ENCODE assay signal across 19 cellular contexts in the genomic region with DNA sequence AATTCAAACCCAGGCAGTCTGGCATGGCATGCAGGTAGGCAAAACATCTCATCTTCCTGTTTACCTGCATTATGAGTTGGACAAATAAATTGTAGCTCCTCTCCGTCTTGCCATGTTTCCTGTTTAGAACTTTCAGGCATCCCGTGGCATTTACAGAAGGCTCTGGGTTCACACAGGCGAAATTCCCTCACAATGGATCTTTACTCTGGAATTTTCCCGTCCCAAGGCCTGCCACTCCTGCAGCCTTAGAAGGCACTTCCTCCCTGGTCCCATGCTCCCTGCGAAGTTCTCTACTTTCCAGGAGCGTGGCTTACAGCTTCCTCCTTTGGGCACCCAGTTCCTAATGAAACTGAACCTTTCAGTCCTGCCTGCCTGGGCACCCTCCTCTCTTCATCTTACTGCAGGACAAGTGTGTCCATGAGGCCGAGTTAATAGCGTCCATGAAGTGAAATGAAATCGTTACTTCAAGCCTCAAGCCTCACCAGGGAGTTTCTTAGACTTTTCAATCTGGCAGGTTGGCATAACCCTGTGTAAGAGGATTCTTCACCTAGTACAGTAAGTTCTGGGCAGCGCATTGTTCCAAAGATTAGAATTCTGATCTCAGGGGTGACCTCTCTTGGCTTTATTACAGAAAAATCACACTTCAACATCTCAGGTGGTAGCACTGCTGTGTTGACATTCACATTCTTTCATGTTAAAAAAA. TPM values are rescaled to one million over a fixed set of nuclear protein-coding genes. Genes with fewer than 3 reads are reported as not detected.
DNase-seq lines count a peak whose midpoint lies in the region; ATAC-seq, FAIRE-seq and TF ChIP-seq lines count a peak whose summit lies in the region.
"Had no signal": no experiment of that assay in that cellular context is flagged by ENCODE, and none has a peak within 500 bp of the region (broad histone marks: within the 10 kb centered on the region; RNA-seq: fewer than 3 reads in every experiment).

No MANE protein-coding gene starts in this region.

- no peak overlapping the region for H2AFZ ChIP-seq in GM12878 (ENCODE audit: control insufficient read depth, low read depth, low read length)

- H3K4me1 Mint-ChIP-seq in natural killer cell treated with Interleukin-12 subunit alpha and Interleukin-12 subunit beta and Interleukin-15 and Interleukin-18, amount 100 ng/mL, for 72 hours (ENCODE audit: low read depth in 2 of 2) = peaks cover 7 to 11% of the 10 kb centered on the region in 2 donors

- DNase-seq in MV-4-11 (lab: John Stamatoyannopoulos, UW) (peak; percentile 7), GM12878 (ENCODE audit: low read depth, low spot score) (no peak), lower lobe of right lung (no peak), spleen (no peak), NCI-H2081 (lab: John Stamatoyannopoulos, UW) (no peak), NCI-H446 treated with DMSO at 0.1 percent for 48 hours (lab: John Stamatoyannopoulos, UW) (no peak)
- DNase-seq in natural killer cell treated with Interleukin-12 subunit alpha and Interleukin-12 subunit beta and Interleukin-15 and Interleukin-18, amount 100 ng/mL, for 72 hours (ENCODE audit: low spot score) = no peak
- DNase-seq: activated naive CD4-positive, alpha-beta T cell treated with anti-CD3 and anti-CD28 coated beads, Interleukin-2, amount 50 U/mL, for 16 hours; activated T-cell treated with anti-CD3 and anti-CD28 coated beads, Interleukin-2, amount 50 U/mL, for 24 hours; DMS79; NCI-H1436 treated with DMSO at 0.1 percent for 48 hours; NCI-H226; ovary had no signal

- no peak; the same call in 1 of the 3 replicates for ATAC-seq in GM12878
- ATAC-seq in lower lobe of right lung = peak; percentile 78 to 84
- ATAC-seq in activated CD4-positive, CD25-positive, alpha-beta regulatory T cell treated with anti-CD3 and anti-CD28 coated beads, Interleukin-2, amount 50 U/mL, for 24 hours = no peak
- no peak for ATAC-seq in natural killer cell treated with Interleukin-12 subunit alpha and Interleukin-12 subunit beta and Interleukin-15 and Interleukin-18, amount 100 ng/mL, for 72 hours
- ATAC-seq: SK-N-SH treated with all-trans-retinoic acid at 6 μM for 48 hours; stimulated activated effector memory CD8-positive, alpha-beta T cell treated with anti-CD3 and anti-CD28 coated beads, Interleukin-12 subunit alpha, Interleukin-12 subunit beta, amount 100 ng/mL, for 72 hours had no signal

- TF ChIP-seq POLR2A in GM12878 (IDR thresholded peaks at IDR 0.05; ENCODE audit: low read depth, low read length) (no peak), spleen (IDR thresholded peaks at IDR 0.05) (no peak)

- no peak overlapping the region for H3K4me3 Mint-ChIP-seq in natural killer cell treated with Interleukin-12 subunit alpha and Interleukin-12 subunit beta and Interleukin-15 and Interleukin-18, amount 100 ng/mL, for 72 hours
- H3K4me3 Mint-ChIP-seq: activated T-cell treated with anti-CD3 and anti-CD28 coated beads, Interleukin-2, amount 50 U/mL, for 24 hours; dendritic cell treated with granulocyte-macrophage colony-stimulating factor and Interleukin-4, amounts not matched to agents 40 ng/mL and 50 ng/mL, for 4 days; stimulated activated effector memory CD8-positive, alpha-beta T cell treated with anti-CD3 and anti-CD28 coated beads, Interleukin-12 subunit alpha, Interleukin-12 subunit beta, amount 100 ng/mL, for 72 hours had no signal

- CTCF ChIA-PET in GM12878 (lab: Yijun Ruan, JAX) = interaction anchor here (1.7 kb wide), 1 partner anchor 157 kb away, joined by 5 read pairs; no protein-coding TSS in a partner anchor

- no TSS peak for BruUV-seq in GM12878 (replicated peaks; lab: Mats Ljungman, UMichigan)

- TF ChIP-seq EP300 in GM12878 (IDR thresholded peaks at IDR 0.05; ENCODE audit: borderline replicate concordance in 1 of 2, control insufficient read depth in 1 of 2, low read depth in 2 of 2, low read length in 2 of 2) = no peak

- H4K20me1 ChIP-seq in GM12878 (ENCODE audit: control insufficient read depth, insufficient read depth) = no peaks in the 10 kb centered on the region
- H4K20me1 ChIP-seq: BLaER1 had no signal

- H3K4me3 ChIP-seq in GM12878 = no peak overlapping the region
- H3K4me3 ChIP-seq in lower lobe of right lung = no peak overlapping the region
- no peak overlapping the region for H3K4me3 ChIP-seq in spleen
- H3K4me3 ChIP-seq: BLaER1, ovary had no signal

- peaks cover 8 to 20% of the 10 kb centered on the region in 2 donors for H3K27me3 Mint-ChIP-seq in natural killer cell treated with Interleukin-12 subunit alpha and Interleukin-12 subunit beta and Interleukin-15 and Interleukin-18, amount 100 ng/mL, for 72 hours
- H3K27me3 Mint-ChIP-seq: activated T-cell treated with anti-CD3 and anti-CD28 coated beads, Interleukin-2, amount 50 U/mL, for 24 hours had no signal

- H3K9ac ChIP-seq in GM12878 (ENCODE audit: control insufficient read depth, insufficient read depth, low read length) = no peak overlapping the region
- H3K9ac ChIP-seq: BLaER1 had no signal

- no peaks in the 10 kb centered on the region for H3K4me1 ChIP-seq in GM12878 (ENCODE audit: control insufficient read depth, insufficient read depth, low read length)
- peaks cover 16% of the 10 kb centered on the region for H3K4me1 ChIP-seq in lower lobe of right lung
- peaks cover 0 to 12% (median 0%) of the 10 kb centered on the region in 6 donors for H3K4me1 ChIP-seq in spleen
- H3K4me1 ChIP-seq: BLaER1 had no signal

- RAD21 ChIA-PET in GM12878 (lab: Charles Lee; ENCODE audit: unreplicated experiment) = interaction anchor here (0.6 to 1.2 kb wide), 3 partner anchors 9 to 37 kb away, joined by 3 read pairs; partner anchors contain the start of gene AHCYL1

- no peaks in the 10 kb centered on the region for H3K36me3 Mint-ChIP-seq in natural killer cell treated with Interleukin-12 subunit alpha and Interleukin-12 subunit beta and Interleukin-15 and Interleukin-18, amount 100 ng/mL, for 72 hours
- H3K36me3 Mint-ChIP-seq: stimulated activated effector memory CD8-positive, alpha-beta T cell treated with anti-CD3 and anti-CD28 coated beads, Interleukin-12 subunit alpha, Interleukin-12 subunit beta, amount 100 ng/mL, for 72 hours had no signal

- H3K9me3 Mint-ChIP-seq in natural killer cell treated with Interleukin-12 subunit alpha and Interleukin-12 subunit beta and Interleukin-15 and Interleukin-18, amount 100 ng/mL, for 72 hours = no peaks in the 10 kb centered on the region
- H3K9me3 Mint-ChIP-seq: activated T-cell treated with anti-CD3 and anti-CD28 coated beads, Interleukin-2, amount 50 U/mL, for 24 hours; dendritic cell treated with granulocyte-macrophage colony-stimulating factor and Interleukin-4, amounts not matched to agents 40 ng/mL and 50 ng/mL, for 4 days; stimulated activated effector memory CD8-positive, alpha-beta T cell treated with anti-CD3 and anti-CD28 coated beads, Interleukin-12 subunit alpha, Interleukin-12 subunit beta, amount 100 ng/mL, for 72 hours had no signal

- intact Hi-C loops in GM12878 (cut with micrococcal nuclease; ENCODE audit: unreplicated experiment) (no loop called here), lower lobe of right lung (cut with DNase I) (no loop called here), spleen (cut with DNase I; ENCODE audit: low total_unique reads) (no loop called here)

- POLR2A ChIA-PET in GM12878 (lab: Charles Lee) = interaction anchor here (0.7 kb wide), 1 partner anchor 310 kb away, joined by 5 read pairs; no protein-coding TSS in a partner anchor

- H3K79me2 ChIP-seq in GM12878 (ENCODE audit: control insufficient read depth, insufficient read depth, low read length) = no peaks in the 10 kb centered on the region

- in situ Hi-C loops in GM12878 (cut with MboI) = no loop called here

- H3K27me3 ChIP-seq in GM12878 (replicated peaks in 1 of 2; ENCODE audit: control insufficient read depth in 2 of 2, insufficient read depth in 2 of 2, low read length in 1 of 2) (no peaks in the 10 kb centered on the region; a peak in 1 of 4 replicates), lower lobe of right lung (ENCODE audit: low read depth) (no peaks in the 10 kb centered on the region), spleen (replicated peaks in 1 of 7) (no peaks in the 10 kb centered on the region)
- H3K27me3 ChIP-seq: BLaER1, ovary had no signal

- no peak overlapping the region for H3K27ac Mint-ChIP-seq in natural killer cell treated with Interleukin-12 subunit alpha and Interleukin-12 subunit beta and Interleukin-15 and Interleukin-18, amount 100 ng/mL, for 72 hours
- H3K27ac Mint-ChIP-seq: activated T-cell treated with anti-CD3 and anti-CD28 coated beads, Interleukin-2, amount 50 U/mL, for 24 hours; dendritic cell treated with granulocyte-macrophage colony-stimulating factor and Interleukin-4, amounts not matched to agents 40 ng/mL and 50 ng/mL, for 4 days; stimulated activated effector memory CD8-positive, alpha-beta T cell treated with anti-CD3 and anti-CD28 coated beads, Interleukin-12 subunit alpha, Interleukin-12 subunit beta, amount 100 ng/mL, for 72 hours had no signal

- SMC1A ChIA-PET in GM12878 (lab: Charles Lee; ENCODE audit: uncharacterized antibody, unreplicated experiment) = interaction anchor here (0.6 to 1.4 kb wide), 2 partner anchors 171 to 353 kb away, joined by 3 to 4 read pairs; no protein-coding TSS in a partner anchor

- H3K9me3 ChIP-seq in GM12878 (replicated peaks; ENCODE audit: control insufficient read depth, insufficient read depth, low read length) (no peaks in the 10 kb centered on the region), lower lobe of right lung (no peaks in the 10 kb centered on the region), spleen (no peaks in the 10 kb centered on the region)
- H3K9me3 ChIP-seq: BLaER1, ovary had no signal

- H3K4me2 ChIP-seq in GM12878 (ENCODE audit: control insufficient read depth, insufficient read depth) = 0 out of 2 replicates have a peak overlapping the region, but pooled peaks have one; percentile 9
- H3K4me2 ChIP-seq: BLaER1 had no signal

- 47% methylated on average over 10 of the region's 10 CpGs for WGBS in GM12878 (ENCODE audit: insufficient coverage, insufficient replicate concordance, low lambda C conversion rate, missing lambda C conversion rate)
- WGBS in spleen, 5 donors = 49 to 75% (median 66%) methylated on average over 10 of the region's 10 CpGs

- TF ChIP-seq CTCF in GM12878 (IDR thresholded peaks at IDR 0.05 in 2 of 3, conservative IDR thresholded peaks at IDR 0.05 in 1 of 3; ENCODE audit: control insufficient read depth in 2 of 3, extremely low read depth in 1 of 3, insufficient read depth in 1 of 3, low read depth in 3 of 3, low read length in 3 of 3) = no peak
- TF ChIP-seq CTCF in lower lobe of right lung (IDR thresholded peaks at IDR 0.05) = no peak
- no peak for TF ChIP-seq CTCF in spleen (IDR thresholded peaks at IDR 0.05 in 8 of 11, conservative IDR thresholded peaks at IDR 0.05 in 3 of 11)

- H3K36me3 ChIP-seq in GM12878 (ENCODE audit: control insufficient read depth in 2 of 2, insufficient read depth in 2 of 2, low read length in 1 of 2) = no peaks in the 10 kb centered on the region
- H3K36me3 ChIP-seq in lower lobe of right lung = no peaks in the 10 kb centered on the region
- no peaks in the 10 kb centered on the region for H3K36me3 ChIP-seq in spleen
- H3K36me3 ChIP-seq: BLaER1, ovary had no signal

- H3K27ac ChIP-seq in GM12878 (ENCODE audit: control insufficient read depth, insufficient read depth) (no peak overlapping the region), lower lobe of right lung (peak overlapping the region; percentile 68), spleen (peak overlapping the region in 5 of 8 donors; percentile 16 to 68 (median 60))
- H3K27ac ChIP-seq: BLaER1, ovary had no signal

- no peak for TF ChIP-seq RAD21 in GM12878 (IDR thresholded peaks at IDR 0.05; ENCODE audit: insufficient read depth, low read depth, low read length)

- FAIRE-seq in GM12878 (lab: Jason Lieb, UNC) = no peak
- FAIRE-seq: TTC549 had no signal

RNA-seq across cellular contexts. Expression of gene AHCYL1, which starts 36.8 kb away (rescaled TPM):
- total RNA-seq in GM12878 (2013; cell fraction: nucleolus; rRNA removed) = 19.4 and 26.5 TPM in 2 replicates
- 28.0 and 31.7 TPM in 2 replicates for total RNA-seq in GM12878 (2014; rRNA removed)
- total RNA-seq in GM12878 (2014; rRNA removed; fragmentation: Illumina TruSeq; extraction: Trizol) = 30.0 and 30.9 TPM in 2 replicates
- 59.9 and 64.8 TPM in 2 replicates for total RNA-seq in GM12878 (2021)
- polyA plus RNA-seq in GM12878 (2011; ENCODE audit: low read depth) = 28.1 TPM
- polyA plus RNA-seq in GM12878 (2011; rRNA removed) = 73.5 and 73.6 TPM in 2 replicates
- 45.5 and 59.4 TPM in 2 replicates for polyA plus RNA-seq in GM12878 (2011; cell fraction: cytosol; rRNA removed)
- polyA plus RNA-seq in GM12878 (2011; cell fraction: nucleus; rRNA removed) = 58.0 and 62.1 TPM in 2 replicates
- 34.9 and 46.3 TPM in 2 replicates for polyA plus RNA-seq in GM12878 (2012)
- polyA plus RNA-seq in GM12878 (2014; fragmentation: Illumina TruSeq; extraction: Trizol) = 60.7 and 67.6 TPM in 2 replicates
- 10 to 100 TPM; 24.7 to 26.1 TPM for polyA plus RNA-seq in GM12878 (2014; fragmentation: Nextera tagmentation; extraction: Ambion mirVana)
- 39.2 and 43.9 TPM in 2 replicates for polyA plus RNA-seq in GM12878 (2014; rRNA removed)
- 10 to 100 TPM; 49.7 to 54.2 TPM for polyA plus RNA-seq in GM12878 (2016; fragmentation: Nextera tagmentation; extraction: Ambion mirVana)
- 49.6 and 59.3 TPM in 2 replicates for polyA minus RNA-seq in GM12878 (2011; rRNA and poly(A)+ RNA removed)
- 17.9 and 21.8 TPM in 2 replicates for polyA minus RNA-seq in GM12878 (2011; cell fraction: cytosol; rRNA and poly(A)+ RNA removed)
- polyA minus RNA-seq in GM12878 (2011; cell fraction: nucleus; rRNA and poly(A)+ RNA removed) = 13.7 and 24.5 TPM in 2 replicates
- 83.9 TPM for total RNA-seq in lower lobe of right lung
- total RNA-seq in spleen = 10 to 100 TPM; 47.1 to 65.3 (median 52.7) TPM
- polyA plus RNA-seq in spleen = 10 to 100 TPM; 16.2 to 29.9 (median 21.1) TPM
- 10 to 100 TPM; 44.8 to 47.8 TPM for total RNA-seq in natural killer cell treated with Interleukin-12 subunit alpha and Interleukin-12 subunit beta and Interleukin-15 and Interleukin-18, amount 100 ng/mL, for 72 hours

RNA-seq across cellular contexts. Expression of gene CSF1, which starts 37.1 kb away (rescaled TPM):
- total RNA-seq in GM12878 (2013; cell fraction: nucleolus; rRNA removed) = 20.4 and 22.4 TPM in 2 replicates
- total RNA-seq in GM12878 (2014; rRNA removed) (12.6 and 13.6 TPM in 2 replicates), GM12878 (2014; rRNA removed; fragmentation: Illumina TruSeq; extraction: Trizol) (8.2 and 8.5 TPM in 2 replicates), GM12878 (2021) (30.7 and 31.5 TPM in 2 replicates), lower lobe of right lung (64.3 TPM), spleen (100 to 1,000 TPM in 4 of 7 donors, 10 to 100 TPM in 3; 54.2 to 207 (median 112) TPM)
- 3.8 TPM for polyA plus RNA-seq in GM12878 (2011; ENCODE audit: low read depth)
- polyA plus RNA-seq in GM12878 (2011; rRNA removed) (20.0 and 32.4 TPM in 2 replicates), GM12878 (2014; fragmentation: Illumina TruSeq; extraction: Trizol) (7.9 and 12.4 TPM in 2 replicates), GM12878 (2014; fragmentation: Nextera tagmentation; extraction: Ambion mirVana) (1 to 10 TPM; 1.2 to 2.0 TPM), GM12878 (2014; rRNA removed) (20.4 and 21.2 TPM in 2 replicates), GM12878 (2016; fragmentation: Nextera tagmentation; extraction: Ambion mirVana) (10 to 100 TPM; 12.2 to 17.2 TPM), spleen (10 to 100 TPM in 1 of 3 donors, 1 to 10 TPM in 2; 5.8 to 17.3 (median 8.1) TPM)
- polyA plus RNA-seq in GM12878 (2011; cell fraction: cytosol; rRNA removed) = 24.3 and 31.2 TPM in 2 replicates
- 46.1 and 50.0 TPM in 2 replicates for polyA plus RNA-seq in GM12878 (2011; cell fraction: nucleus; rRNA removed)
- polyA plus RNA-seq in GM12878 (2012) = 9.1 and 14.2 TPM in 2 replicates
- 17.7 and 19.2 TPM in 2 replicates for polyA minus RNA-seq in GM12878 (2011; rRNA and poly(A)+ RNA removed)
- 10.2 and 17.6 TPM in 2 replicates for polyA minus RNA-seq in GM12878 (2011; cell fraction: cytosol; rRNA and poly(A)+ RNA removed)
- polyA minus RNA-seq in GM12878 (2011; cell fraction: nucleus; rRNA and poly(A)+ RNA removed) = 11.1 and 18.2 TPM in 2 replicates
- total RNA-seq in natural killer cell treated with Interleukin-12 subunit alpha and Interleukin-12 subunit beta and Interleukin-15 and Interleukin-18, amount 100 ng/mL, for 72 hours = 10 to 100 TPM in 1 of 2 donors, 1 to 10 TPM in 1; 5.6 to 24.1 TPM

Comparison
In these comparisons a context has a peak if more than half of its experiments do, and no peak if none do; other contexts are left out.
1. ATAC-seq: peak in lower lobe of right lung (2 of 2); none in GM12878 (single experiment), activated CD4-positive, CD25-positive, alpha-beta regulatory T cell treated with anti-CD3 and anti-CD28 coated beads, Interleukin-2, amount 50 U/mL, for 24 hours (0 of 2) and natural killer cell treated with Interleukin-12 subunit alpha and Interleukin-12 subunit beta and Interleukin-15 and Interleukin-18, amount 100 ng/mL, for 72 hours (0 of 2).